30 cellular contexts compared by ENCODE assay signal in genomic region chr12:21627924-21628323, GRCh38. TPM values are rescaled to one million over a fixed set of nuclear protein-coding genes. Genes with fewer than 3 reads are reported as not detected.
DNase-seq lines count a peak whose midpoint lies in the region; ATAC-seq and TF ChIP-seq lines count a peak whose summit lies in the region.
"Had no signal": no experiment of that assay in that cellular context is flagged by ENCODE, and none has a peak within 500 bp of the region (broad histone marks: within the 10 kb centered on the region; RNA-seq: fewer than 3 reads in every experiment).

No MANE protein-coding gene starts in this region.

- H3K36me3 ChIP-seq in body of pancreas (replicated peaks in 1 of 2; ENCODE audit: insufficient read depth in 1 of 2, low read depth in 2 of 2) = no peaks in the 10 kb centered on the region
- H3K36me3 ChIP-seq in ascending aorta = no peaks in the 10 kb centered on the region
- H3K36me3 ChIP-seq: BE2C had no signal

- no peak for TF ChIP-seq POLR2A in body of pancreas (IDR thresholded peaks at IDR 0.05)

- H3K27me3 ChIP-seq in body of pancreas = no peaks in the 10 kb centered on the region
- no peaks in the 10 kb centered on the region for H3K27me3 ChIP-seq in ascending aorta
- H3K27me3 ChIP-seq: BE2C, SJCRH30 had no signal

- 36 to 42% methylated on average over 2 of the region's 2 CpGs for WGBS in body of pancreas, 2 donors

- no peaks in the 10 kb centered on the region for H3K4me1 ChIP-seq in body of pancreas
- H3K4me1 ChIP-seq in ascending aorta = no peaks in the 10 kb centered on the region
- H3K4me1 ChIP-seq: BE2C, SJCRH30 had no signal

- H3K27ac ChIP-seq in body of pancreas = no peak overlapping the region
- H3K27ac ChIP-seq in ascending aorta = no peak overlapping the region
- H3K27ac ChIP-seq: SJCRH30 had no signal

- intact Hi-C loops in body of pancreas (cut with DNase I) = no loop called here
- intact Hi-C loops in left ventricle myocardium superior (cut with micrococcal nuclease) = no loop called here
- intact Hi-C loops in ascending aorta (cut with DNase I) = no loop called here

- ATAC-seq in body of pancreas = peak; percentile 94
- peak; percentile 98 for ATAC-seq in left ventricle myocardium superior
- ATAC-seq: GM12878, GM23338, Panc1, SK-N-SH treated with all-trans-retinoic acid at 6 μM for 48 hours had no signal

- DNase-seq in DMS53 (lab: John Stamatoyannopoulos, UW) (peak; percentile 36), DMS53 treated with DMSO at 0.1 percent for 48 hours (lab: John Stamatoyannopoulos, UW; ENCODE audit: unreplicated experiment) (no peak), COLO668 (lab: John Stamatoyannopoulos, UW; ENCODE audit: unreplicated experiment) (peak; percentile 45), body of pancreas (peak; percentile 36 to 58 (median 48)), left ventricle myocardium superior (peak; percentile 32), activated gamma-delta T cell (lab: John Stamatoyannopoulos, UW) (no peak), ascending aorta (ENCODE audit: low spot score in 2 of 2) (no peak)
- DNase-seq in stimulated activated CD4-positive, alpha-beta T cell treated with anti-CD3 and anti-CD28 coated beads, Interleukin-15, amount 100 ng/mL, for 24 hours = no peak
- DNase-seq: 8988T, ACHN, BE2C, DMS79, EL, GDM1, H9, KBM-7, NCI-H1105 treated with DMSO at 0.1 percent for 48 hours, NCI-H1694, NCI-H2081, NCI-H2171, NCI-H226, NCI-H510A, NCI-H69, SJCRH30 had no signal

- H3K4me3 ChIP-seq in body of pancreas = no peak overlapping the region
- H3K4me3 ChIP-seq in ascending aorta = no peak overlapping the region
- H3K4me3 ChIP-seq: GM12878, GM23338, SJCRH30 had no signal

- H3K9me3 ChIP-seq in body of pancreas (no peaks in the 10 kb centered on the region), ascending aorta (no peaks in the 10 kb centered on the region)
- H3K9me3 ChIP-seq: BE2C, SJCRH30 had no signal

- no peak for TF ChIP-seq CTCF in body of pancreas (IDR thresholded peaks at IDR 0.05)
- TF ChIP-seq CTCF in ascending aorta (IDR thresholded peaks at IDR 0.05) = no peak

RNA-seq across cellular contexts. Expression of gene GYS2, which starts 23.3 kb away (rescaled TPM):
- not detected for total RNA-seq in body of pancreas
- total RNA-seq in left ventricle myocardium superior = not detected
- total RNA-seq in ascending aorta = not detected
- total RNA-seq: GM12878, GM23338, H9, LHCN-M2, OCI-LY7, SJCRH30 had no signal

RNA-seq across cellular contexts. Expression of gene LDHB, which starts 29.7 kb away (rescaled TPM):
- total RNA-seq in body of pancreas (100 to 1,000 TPM; 121 to 194 TPM), left ventricle myocardium superior (2,127 TPM), ascending aorta (125 TPM)

Comparison
In these comparisons a context has a peak if more than half of its experiments do, and no peak if none do; other contexts are left out.
1. DNase-seq: peak in DMS53 (single experiment), COLO668 (single experiment), body of pancreas (4 of 4) and left ventricle myocardium superior (single experiment); none in DMS53 treated with DMSO at 0.1 percent for 48 hours (single experiment), activated gamma-delta T cell (single experiment), stimulated activated CD4-positive, alpha-beta T cell treated with anti-CD3 and anti-CD28 coated beads, Interleukin-15, amount 100 ng/mL, for 24 hours (single experiment) and ascending aorta (0 of 2).
2. RNA of gene LDHB, which starts 29.7 kb away (total RNA-seq): 2,127 TPM in left ventricle myocardium superior (single experiment); 121 to 194 TPM in body of pancreas and 125 TPM in ascending aorta (single experiment); every median in the first group is over 10 times any median in the second.